8 cellular contexts compared by ENCODE assay signal in the genomic region with DNA sequence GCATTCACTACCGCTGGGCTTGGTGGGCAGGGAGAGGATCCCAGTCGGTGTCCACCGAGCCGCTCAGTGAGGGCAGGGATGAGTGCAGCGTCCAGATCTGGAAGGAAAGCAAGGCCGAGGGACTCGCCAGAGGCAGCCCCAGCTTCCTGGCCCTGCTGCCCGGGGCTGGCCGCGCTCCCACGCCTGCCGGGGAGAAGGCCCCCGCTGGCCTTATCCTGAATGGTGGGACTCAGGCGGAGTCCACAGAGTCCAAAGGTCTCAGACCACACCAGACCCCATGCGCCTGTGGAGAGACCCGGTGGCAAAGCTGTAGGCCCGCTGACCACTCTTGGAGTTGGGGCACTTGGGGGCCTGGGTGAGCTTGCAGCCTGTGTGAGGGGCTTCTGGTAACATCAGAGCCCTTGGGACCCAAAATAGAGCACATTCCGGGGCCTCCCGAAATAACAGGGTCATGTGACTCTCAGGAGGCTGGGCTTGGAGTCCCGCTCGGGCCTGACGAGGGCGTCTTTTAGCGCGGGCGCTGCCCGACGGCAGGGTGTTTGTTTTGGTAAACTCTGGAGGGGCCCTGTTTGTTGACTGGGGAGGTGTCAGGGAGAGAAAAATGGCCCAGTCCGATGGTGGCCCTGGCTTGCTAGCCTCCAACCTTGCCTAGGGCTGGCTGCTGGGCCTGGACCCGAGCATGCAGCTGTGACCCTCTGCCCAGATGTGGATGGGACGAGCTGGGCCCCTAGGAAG. TPM values are rescaled to one million over a fixed set of nuclear protein-coding genes. Genes with fewer than 3 reads are reported as not detected.
DNase-seq lines count a peak whose midpoint lies in the region; ATAC-seq and TF ChIP-seq lines count a peak whose summit lies in the region.

No MANE protein-coding gene starts in this region.

- H3K9ac ChIP-seq in HUES48 (ENCODE audit: low read depth, low read length), result no peak overlapping the region
- peak overlapping the region; percentile 98 to 100 for H3K9ac ChIP-seq in liver (ENCODE audit: low read depth in 1 of 2, low read length in 2 of 2)

- TF ChIP-seq RAD21 in liver (IDR thresholded peaks at IDR 0.05), result peak; percentile 43 to 49

- H3K27me3 Mint-ChIP-seq in endothelial cell (ENCODE audit: unreplicated experiment), result peaks cover 4% of the 10 kb centered on the region
- peaks cover 10% of the 10 kb centered on the region for H3K27me3 Mint-ChIP-seq in activated naive CD8-positive, alpha-beta T cell treated with anti-CD3 and anti-CD28 coated beads, Interleukin-2, amount 50 U/mL, for 24 hours

- no peaks in the 10 kb centered on the region for H3K9me3 Mint-ChIP-seq in endothelial cell (ENCODE audit: unreplicated experiment)
- no peaks in the 10 kb centered on the region for H3K9me3 Mint-ChIP-seq in activated naive CD8-positive, alpha-beta T cell treated with anti-CD3 and anti-CD28 coated beads, Interleukin-2, amount 50 U/mL, for 24 hours

- H3K9me3 ChIP-seq in HUES48 (ENCODE audit: control insufficient read depth, insufficient read depth, low read length) (no peaks in the 10 kb centered on the region), liver (ENCODE audit: control insufficient read depth in 4 of 4, low read length in 3 of 4) (no peaks in the 10 kb centered on the region), testis (no peaks in the 10 kb centered on the region)

- H3K4me1 ChIP-seq in HUES48 (ENCODE audit: control insufficient read depth, insufficient read depth, low read length), result peaks cover 16% of the 10 kb centered on the region
- H3K4me1 ChIP-seq in liver (ENCODE audit: control insufficient read depth in 4 of 4, insufficient read depth in 4 of 4, low read length in 3 of 4), result peaks cover 37 to 67% (median 55%) of the 10 kb centered on the region in 4 donors
- peaks cover 55% of the 10 kb centered on the region for H3K4me1 ChIP-seq in testis

- no peak overlapping the region for H3K4me3 Mint-ChIP-seq in endothelial cell (ENCODE audit: unreplicated experiment)
- no peak overlapping the region for H3K4me3 Mint-ChIP-seq in activated naive CD8-positive, alpha-beta T cell treated with anti-CD3 and anti-CD28 coated beads, Interleukin-2, amount 50 U/mL, for 24 hours

- peak overlapping the region; percentile 80 for H3K27ac ChIP-seq in HUES48 (ENCODE audit: low read depth, low read length)
- H3K27ac ChIP-seq in liver (ENCODE audit: low read depth in 1 of 2, low read length in 2 of 2), result peak overlapping the region; percentile 72 to 99
- peak overlapping the region; percentile 80 to 84 for H3K27ac ChIP-seq in testis

- no peaks in the 10 kb centered on the region for H3K36me3 Mint-ChIP-seq in endothelial cell (ENCODE audit: low read depth, unreplicated experiment)
- no peaks in the 10 kb centered on the region for H3K36me3 Mint-ChIP-seq in activated naive CD8-positive, alpha-beta T cell treated with anti-CD3 and anti-CD28 coated beads, Interleukin-2, amount 50 U/mL, for 24 hours (ENCODE audit: low read depth)

- DNase-seq in choroid plexus epithelial cell (ENCODE audit: low read depth) (peak; percentile 36), testis (peak; percentile 78), endothelial cell (ENCODE audit: low spot score) (no peak), NCI-H526 treated with DMSO at 0.1 percent for 48 hours (lab: John Stamatoyannopoulos, UW) (no peak)
- no peak for DNase-seq in activated naive CD8-positive, alpha-beta T cell treated with anti-CD3 and anti-CD28 coated beads, Interleukin-2, amount 50 U/mL, for 24 hours

- TF ChIP-seq CTCF in choroid plexus epithelial cell (conservative IDR thresholded peaks at IDR 0.05; ENCODE audit: low read depth, low read length) (peak; percentile 29), liver (IDR thresholded peaks at IDR 0.05; ENCODE audit: low read depth, low read length, missing input control) (no peak), testis (IDR thresholded peaks at IDR 0.05) (peak in 2 of 3 experiments; percentile 6), endothelial cell (IDR thresholded peaks at IDR 0.05; ENCODE audit: unreplicated experiment) (no peak)

- H3K36me3 ChIP-seq in HUES48 (ENCODE audit: control insufficient read depth, insufficient read depth, low read length) (no peaks in the 10 kb centered on the region), liver (ENCODE audit: control insufficient read depth in 4 of 4, insufficient read depth in 3 of 4, low read depth in 1 of 4, low read length in 3 of 4) (no peaks in the 10 kb centered on the region), testis (ENCODE audit: low read depth, missing control alignments) (no peaks in the 10 kb centered on the region)

- peaks cover 16% of the 10 kb centered on the region for H3K4me1 Mint-ChIP-seq in endothelial cell (ENCODE audit: unreplicated experiment)
- H3K4me1 Mint-ChIP-seq in activated naive CD8-positive, alpha-beta T cell treated with anti-CD3 and anti-CD28 coated beads, Interleukin-2, amount 50 U/mL, for 24 hours, result peaks cover 7% of the 10 kb centered on the region

- H3K27me3 ChIP-seq in HUES48 (ENCODE audit: control insufficient read depth, insufficient read depth, low read length), result no peaks in the 10 kb centered on the region
- H3K27me3 ChIP-seq in liver (ENCODE audit: control insufficient read depth in 4 of 4, insufficient read depth in 4 of 4, low read length in 3 of 4), result no peaks in the 10 kb centered on the region
- no peaks in the 10 kb centered on the region for H3K27me3 ChIP-seq in testis

- H3K4me3 ChIP-seq in HUES48 (ENCODE audit: low read depth, low read length) (no peak overlapping the region), choroid plexus epithelial cell (ENCODE audit: low read depth, low read length) (peak overlapping the region; percentile 70), liver (ENCODE audit: low read depth in 1 of 3, low read length in 3 of 3) (peak overlapping the region; percentile 81 to 93 (median 87)), testis (peak overlapping the region; percentile 15 to 77)

- 10% methylated on average over 31 of the region's 31 CpGs for WGBS in liver
- 34% methylated on average over 30 of the region's 31 CpGs; no CpG with 5 or more reads in 1 of the 2 donors for WGBS in testis, 2 donors

- TF ChIP-seq POLR2A in testis (IDR thresholded peaks at IDR 0.05), result no peak

- intact Hi-C loops in testis (cut with DNase I; ENCODE audit: low total_unique reads), result no loop called here

- no peak overlapping the region for H3K27ac Mint-ChIP-seq in endothelial cell (ENCODE audit: unreplicated experiment)
- H3K27ac Mint-ChIP-seq in activated naive CD8-positive, alpha-beta T cell treated with anti-CD3 and anti-CD28 coated beads, Interleukin-2, amount 50 U/mL, for 24 hours, result no peak overlapping the region

- no peak for ATAC-seq in activated naive CD8-positive, alpha-beta T cell treated with anti-CD3 and anti-CD28 coated beads, Interleukin-2, amount 50 U/mL, for 24 hours
- ATAC-seq in HG03460 (IDR thresholded peaks at IDR 0.05; ENCODE audit: unreplicated experiment), result no peak

TF ChIP-seq in liver, 16 proteins besides CTCF, POLR2A, EP300 and RAD21 (continues in another document):
- TF ChIP-seq ATF3 (IDR thresholded peaks at IDR 0.05) (no peak), MAX (IDR thresholded peaks at IDR 0.05) (no peak), HNF4A (conservative IDR thresholded peaks at IDR 0.05) (peak; percentile 54 to 62), SP1 (IDR thresholded peaks at IDR 0.05) (peak; percentile 41), FOXA2 (IDR thresholded peaks at IDR 0.05) (no peak), HNF4G (IDR thresholded peaks at IDR 0.05) (no peak), FOXA1 (IDR thresholded peaks at IDR 0.05) (no peak), RXRA (IDR thresholded peaks at IDR 0.05) (peak in 1 of 2 donors; percentile 17), EGR1 (IDR thresholded peaks at IDR 0.05; ENCODE audit: low read depth in 2 of 2) (no peak)
- TF ChIP-seq, protein P1, sequence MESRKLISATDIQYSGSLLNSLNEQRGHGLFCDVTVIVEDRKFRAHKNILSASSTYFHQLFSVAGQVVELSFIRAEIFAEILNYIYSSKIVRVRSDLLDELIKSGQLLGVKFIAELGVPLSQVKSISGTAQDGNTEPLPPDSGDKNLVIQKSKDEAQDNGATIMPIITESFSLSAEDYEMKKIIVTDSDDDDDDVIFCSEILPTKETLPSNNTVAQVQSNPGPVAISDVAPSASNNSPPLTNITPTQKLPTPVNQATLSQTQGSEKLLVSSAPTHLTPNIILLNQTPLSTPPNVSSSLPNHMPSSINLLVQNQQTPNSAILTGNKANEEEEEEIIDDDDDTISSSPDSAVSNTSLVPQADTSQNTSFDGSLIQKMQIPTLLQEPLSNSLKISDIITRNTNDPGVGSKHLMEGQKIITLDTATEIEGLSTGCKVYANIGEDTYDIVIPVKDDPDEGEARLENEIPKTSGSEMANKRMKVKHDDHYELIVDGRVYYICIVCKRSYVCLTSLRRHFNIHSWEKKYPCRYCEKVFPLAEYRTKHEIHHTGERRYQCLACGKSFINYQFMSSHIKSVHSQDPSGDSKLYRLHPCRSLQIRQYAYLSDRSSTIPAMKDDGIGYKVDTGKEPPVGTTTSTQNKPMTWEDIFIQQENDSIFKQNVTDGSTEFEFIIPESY (IDR thresholded peaks at IDR 0.05), result no peak

RNA-seq across cellular contexts. Expression of gene RXRA, which starts 2.8 kb away (rescaled TPM):
- total RNA-seq in liver, result 100 to 1,000 TPM in 1 of 2 donors, 10 to 100 TPM in 1; 41.5 to 116 TPM
- polyA plus RNA-seq in liver, result 100 to 1,000 TPM in 1 of 2 donors, 10 to 100 TPM in 1; 46.8 to 101 TPM
- 10 to 100 TPM; 47.3 to 61.0 TPM for total RNA-seq in testis
- polyA plus RNA-seq in testis (ENCODE audit: insufficient read depth, low read depth, low replicate concordance), result 31.3 TPM
- total RNA-seq in endothelial cell (ENCODE audit: unreplicated experiment), result 83.3 TPM

Comparison
In these comparisons a context has a peak if more than half of its experiments do, and no peak if none do; other contexts are left out.
1. DNase-seq: peak in choroid plexus epithelial cell (single experiment) and testis (single experiment); none in endothelial cell (single experiment), activated naive CD8-positive, alpha-beta T cell treated with anti-CD3 and anti-CD28 coated beads, Interleukin-2, amount 50 U/mL, for 24 hours (single experiment) and NCI-H526 treated with DMSO at 0.1 percent for 48 hours (single experiment).
2. CTCF ChIP-seq: peak in choroid plexus epithelial cell (single experiment) and testis (2 of 3); none in liver (single experiment) and endothelial cell (single experiment).
3. Peak in every context shown above with its lines, with median percentiles within 50 percentile points of each other: H3K27ac ChIP-seq.